1 cellular context compared by ENCODE assay signal in the genomic region with DNA sequence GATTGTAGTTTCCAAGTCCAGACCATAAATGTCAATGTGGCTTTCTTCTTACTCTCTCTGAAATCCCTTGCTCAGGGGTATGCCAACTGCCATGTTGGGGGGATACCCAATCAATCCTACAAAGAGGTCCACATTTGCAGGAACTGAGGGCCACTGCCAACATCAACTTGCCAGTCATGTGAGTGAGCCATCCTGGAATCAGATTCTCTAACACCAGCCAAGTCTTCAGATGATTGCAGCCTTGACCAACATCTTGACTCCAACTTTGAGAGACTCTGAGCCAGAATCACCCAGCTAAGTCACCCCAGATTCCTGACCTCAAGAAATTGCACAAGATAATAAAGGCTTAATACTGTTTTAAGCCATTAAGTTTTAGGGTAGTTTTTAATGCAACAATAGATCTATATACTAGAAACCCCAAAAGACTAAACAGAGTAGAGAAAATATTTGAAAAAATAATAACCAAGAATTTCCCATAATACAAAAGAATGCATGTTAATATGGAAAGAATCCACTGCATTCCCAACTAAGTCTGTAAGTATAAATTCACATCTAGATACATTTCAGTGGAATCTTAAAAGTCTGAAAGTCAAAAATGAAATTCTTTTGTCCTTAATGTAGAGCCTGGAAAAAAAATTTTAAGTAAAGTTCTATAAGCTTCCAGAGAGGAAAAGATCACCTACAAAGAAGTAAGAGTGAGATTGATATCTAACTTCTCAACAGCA.
TF ChIP-seq lines count a peak whose summit lies in the region.

No MANE protein-coding gene starts in this region.

TF ChIP-seq in IMR-90, 13 proteins besides CTCF, POLR2A, EP300 and RAD21:
- TF ChIP-seq, protein P1, sequence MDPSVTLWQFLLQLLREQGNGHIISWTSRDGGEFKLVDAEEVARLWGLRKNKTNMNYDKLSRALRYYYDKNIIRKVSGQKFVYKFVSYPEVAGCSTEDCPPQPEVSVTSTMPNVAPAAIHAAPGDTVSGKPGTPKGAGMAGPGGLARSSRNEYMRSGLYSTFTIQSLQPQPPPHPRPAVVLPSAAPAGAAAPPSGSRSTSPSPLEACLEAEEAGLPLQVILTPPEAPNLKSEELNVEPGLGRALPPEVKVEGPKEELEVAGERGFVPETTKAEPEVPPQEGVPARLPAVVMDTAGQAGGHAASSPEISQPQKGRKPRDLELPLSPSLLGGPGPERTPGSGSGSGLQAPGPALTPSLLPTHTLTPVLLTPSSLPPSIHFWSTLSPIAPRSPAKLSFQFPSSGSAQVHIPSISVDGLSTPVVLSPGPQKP (IDR thresholded peaks at IDR 0.05; ENCODE audit: borderline replicate concordance, low read depth, low read length): no peak
- TF ChIP-seq MAZ (IDR thresholded peaks at IDR 0.05; ENCODE audit: borderline replicate concordance, low read depth, low read length): no peak
- no peak for TF ChIP-seq RCOR1 (IDR thresholded peaks at IDR 0.05; ENCODE audit: insufficient replicate concordance, low read length)
- TF ChIP-seq BHLHE40 (IDR thresholded peaks at IDR 0.05; ENCODE audit: low read depth, low read length): peak; percentile 16; the same call in 1 of the 2 replicates
- peak; percentile 22; the same call in 1 of the 2 replicates for TF ChIP-seq CEBPB (IDR thresholded peaks at IDR 0.05; ENCODE audit: low read depth, low read length)
- no peak for TF ChIP-seq SMC3 (IDR thresholded peaks at IDR 0.05; ENCODE audit: low read depth, low read length)
- TF ChIP-seq FOS (IDR thresholded peaks at IDR 0.05; ENCODE audit: low read depth, low read length): no peak
- TF ChIP-seq, protein P2, sequence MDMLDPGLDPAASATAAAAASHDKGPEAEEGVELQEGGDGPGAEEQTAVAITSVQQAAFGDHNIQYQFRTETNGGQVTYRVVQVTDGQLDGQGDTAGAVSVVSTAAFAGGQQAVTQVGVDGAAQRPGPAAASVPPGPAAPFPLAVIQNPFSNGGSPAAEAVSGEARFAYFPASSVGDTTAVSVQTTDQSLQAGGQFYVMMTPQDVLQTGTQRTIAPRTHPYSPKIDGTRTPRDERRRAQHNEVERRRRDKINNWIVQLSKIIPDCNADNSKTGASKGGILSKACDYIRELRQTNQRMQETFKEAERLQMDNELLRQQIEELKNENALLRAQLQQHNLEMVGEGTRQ (IDR thresholded peaks at IDR 0.05; ENCODE audit: low read depth, low read length): no peak
- no peak for TF ChIP-seq MAFK (IDR thresholded peaks at IDR 0.05; ENCODE audit: low read depth, low read length)
- TF ChIP-seq CHD1 (IDR thresholded peaks at IDR 0.05; ENCODE audit: low read depth, low read length): no peak
- TF ChIP-seq MXI1 (IDR thresholded peaks at IDR 0.05; ENCODE audit: borderline replicate concordance, low read depth, low read length): no peak
